In genomic region chr20:48788486-48789072, GRCh38 we compare ENCODE assay signal across 8 cellular contexts. TPM values are rescaled to one million over a fixed set of nuclear protein-coding genes. Genes with fewer than 3 reads are reported as not detected.
DNase-seq lines count a peak whose midpoint lies in the region; ATAC-seq and TF ChIP-seq lines count a peak whose summit lies in the region.

No MANE protein-coding gene starts in this region.

- no peak overlapping the region for H3K4me3 ChIP-seq in CD8-positive, alpha-beta T cell (ENCODE audit: low read depth, low read length)
- no peak overlapping the region for H3K4me3 ChIP-seq in effector memory CD4-positive, alpha-beta T cell (ENCODE audit: insufficient read depth, low read depth, low read length, poor library complexity, severe bottlenecking)

- no peak overlapping the region for H3K27ac ChIP-seq in CD8-positive, alpha-beta T cell (ENCODE audit: low read depth, low read length)
- peak overlapping the region; percentile 32 for H3K27ac ChIP-seq in effector memory CD4-positive, alpha-beta T cell (ENCODE audit: insufficient read depth, low read length, poor library complexity, severe bottlenecking)

- H3K36me3 ChIP-seq in CD8-positive, alpha-beta T cell (ENCODE audit: insufficient read depth, low read length), result no peaks in the 10 kb centered on the region
- peaks cover 5% of the 10 kb centered on the region for H3K36me3 ChIP-seq in effector memory CD4-positive, alpha-beta T cell (ENCODE audit: control insufficient read depth, insufficient read depth, low read length)

- H3K4me3 Mint-ChIP-seq in CD8-positive, alpha-beta T cell, result no peak overlapping the region
- H3K4me3 Mint-ChIP-seq in activated naive CD4-positive, alpha-beta T cell treated with anti-CD3 and anti-CD28 coated beads, Interleukin-2, amount 10 ng/mL, durations not matched to agents 7 days and 5 days, result no peak overlapping the region

- no peak for DNase-seq in CD8-positive, alpha-beta T cell
- no peak for DNase-seq in effector memory CD4-positive, alpha-beta T cell
- no peak for DNase-seq in iPS-NIHi7 (ENCODE audit: extremely low spot score)
- no peak for DNase-seq in activated CD4-positive, alpha-beta T cell treated with anti-CD3 and anti-CD28 coated beads for 1 hour
- no peak for DNase-seq in activated naive CD4-positive, alpha-beta T cell treated with anti-CD3 and anti-CD28 coated beads, Interleukin-2, amount 10 ng/mL, durations not matched to agents 7 days and 5 days
- no peak for DNase-seq in activated naive CD4-positive, alpha-beta T cell treated with Interleukin-2 at 50 U/mL for 16 hours

- peaks cover 72% of the 10 kb centered on the region for H3K4me1 ChIP-seq in CD8-positive, alpha-beta T cell (ENCODE audit: insufficient read depth, low read length)
- peaks cover 47% of the 10 kb centered on the region for H3K4me1 ChIP-seq in effector memory CD4-positive, alpha-beta T cell (ENCODE audit: control insufficient read depth, insufficient read depth, low read length, poor library complexity, severe bottlenecking)

- CTCF ChIA-PET in CD8-positive, alpha-beta T cell (lab: Charles Lee), result interaction anchor here (0.8 to 1.3 kb wide), 3 partner anchors 100 to 168 kb away, joined by 3 read pairs; no protein-coding TSS in a partner anchor
- CTCF ChIA-PET in activated naive CD4-positive, alpha-beta T cell treated with anti-CD3 and anti-CD28 coated beads, Interleukin-2, amount 10 ng/mL, durations not matched to agents 7 days and 5 days (lab: Charles Lee), result interaction anchor here (0.6 to 2.0 kb wide), 5 partner anchors 16 to 131 kb away, joined by 3 to 6 read pairs (median 4); no protein-coding TSS in a partner anchor

- no peaks in the 10 kb centered on the region for H3K27me3 Mint-ChIP-seq in CD8-positive, alpha-beta T cell (ENCODE audit: low read depth)
- peaks cover 43% of the 10 kb centered on the region for H3K27me3 Mint-ChIP-seq in activated naive CD4-positive, alpha-beta T cell treated with anti-CD3 and anti-CD28 coated beads, Interleukin-2, amount 10 ng/mL, durations not matched to agents 7 days and 5 days

- TF ChIP-seq CTCF in CD8-positive, alpha-beta T cell (IDR thresholded peaks at IDR 0.05), result no peak

- intact Hi-C loops in CD8-positive, alpha-beta T cell (cut with DNase I, micrococcal nuclease), result loop anchor here in 1 of 2 experiments (1.0 kb wide), 1 partner anchor 27 kb away; no protein-coding TSS in a partner anchor

- ATAC-seq in CD8-positive, alpha-beta T cell, result no peak
- peak; percentile 66 for ATAC-seq in GM19438 (IDR thresholded peaks at IDR 0.05; ENCODE audit: low read depth, unreplicated experiment)
- ATAC-seq in HG03439 (IDR thresholded peaks at IDR 0.05; ENCODE audit: unreplicated experiment), result peak; percentile 42

- H3K9me3 ChIP-seq in CD8-positive, alpha-beta T cell (ENCODE audit: low read length), result no peaks in the 10 kb centered on the region
- H3K9me3 ChIP-seq in effector memory CD4-positive, alpha-beta T cell (ENCODE audit: control insufficient read depth, low read length), result no peaks in the 10 kb centered on the region

- no peaks in the 10 kb centered on the region for H3K9me3 Mint-ChIP-seq in CD8-positive, alpha-beta T cell
- no peaks in the 10 kb centered on the region for H3K9me3 Mint-ChIP-seq in activated naive CD4-positive, alpha-beta T cell treated with anti-CD3 and anti-CD28 coated beads, Interleukin-2, amount 10 ng/mL, durations not matched to agents 7 days and 5 days

- peak overlapping the region; percentile 78 for H3K27ac Mint-ChIP-seq in CD8-positive, alpha-beta T cell
- no peak overlapping the region for H3K27ac Mint-ChIP-seq in activated naive CD4-positive, alpha-beta T cell treated with anti-CD3 and anti-CD28 coated beads, Interleukin-2, amount 10 ng/mL, durations not matched to agents 7 days and 5 days

- POLR2A ChIA-PET in CD8-positive, alpha-beta T cell (lab: Charles Lee), result interaction anchor here (1.2 kb wide), 1 partner anchor 30 kb away, joined by 3 read pairs; no protein-coding TSS in a partner anchor

- H3K27me3 ChIP-seq in CD8-positive, alpha-beta T cell (ENCODE audit: insufficient read depth, low read length), result no peaks in the 10 kb centered on the region
- no peaks in the 10 kb centered on the region for H3K27me3 ChIP-seq in effector memory CD4-positive, alpha-beta T cell (replicated peaks; ENCODE audit: control insufficient read depth, insufficient read depth, low read length, poor library complexity, severe bottlenecking)

- H3K36me3 Mint-ChIP-seq in CD8-positive, alpha-beta T cell, result peaks cover 20% of the 10 kb centered on the region
- H3K36me3 Mint-ChIP-seq in activated naive CD4-positive, alpha-beta T cell treated with anti-CD3 and anti-CD28 coated beads, Interleukin-2, amount 10 ng/mL, durations not matched to agents 7 days and 5 days, result peaks cover 35% of the 10 kb centered on the region

- H3K4me1 Mint-ChIP-seq in CD8-positive, alpha-beta T cell (ENCODE audit: low read depth), result peaks cover 80% of the 10 kb centered on the region
- peaks cover 55% of the 10 kb centered on the region for H3K4me1 Mint-ChIP-seq in activated naive CD4-positive, alpha-beta T cell treated with anti-CD3 and anti-CD28 coated beads, Interleukin-2, amount 10 ng/mL, durations not matched to agents 7 days and 5 days

RNA-seq across cellular contexts. Expression of gene PREX1, which starts 39.2 kb away (rescaled TPM):
- total RNA-seq in CD8-positive, alpha-beta T cell, result 100 to 1,000 TPM; 111 to 117 TPM
